In the genomic region with DNA sequence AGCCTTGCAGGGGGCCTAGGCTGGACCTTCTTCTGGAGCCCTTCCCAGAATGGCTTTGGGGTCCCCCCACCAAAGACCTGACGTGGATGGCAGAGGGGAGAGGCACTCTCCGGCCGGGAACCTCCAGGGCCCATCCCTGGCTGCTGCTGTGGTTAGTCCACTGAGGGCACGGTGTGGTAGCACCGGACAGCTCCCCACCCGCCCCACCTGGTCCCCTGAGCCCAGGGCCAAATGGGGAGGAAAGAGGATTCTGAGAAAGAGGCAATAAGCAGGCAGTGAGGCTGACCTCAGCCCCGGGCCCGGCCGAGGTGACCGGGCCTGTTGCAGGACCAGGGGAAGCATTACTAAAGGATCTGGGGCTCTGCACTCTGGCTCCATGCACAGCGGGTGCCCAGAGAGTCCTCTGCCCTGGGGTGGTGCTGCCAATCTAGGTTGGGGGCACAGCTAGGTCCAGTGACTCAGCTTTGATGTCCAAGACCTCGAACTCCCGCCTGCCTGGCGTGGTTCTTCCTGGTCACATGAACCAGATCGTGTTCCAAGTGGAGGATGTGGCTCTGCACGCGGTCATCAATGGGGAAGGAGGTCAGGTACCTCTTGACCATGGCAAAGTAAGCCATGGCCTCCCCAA, we compare ENCODE assay signal across 10 cellular contexts. TPM values are rescaled to one million over a fixed set of nuclear protein-coding genes. Genes with fewer than 3 reads are reported as not detected.
DNase-seq lines count a peak whose midpoint lies in the region; ATAC-seq lines count a peak whose summit lies in the region.
"Had no signal": no experiment of that assay in that cellular context is flagged by ENCODE, and none has a peak within 500 bp of the region (broad histone marks: within the 10 kb centered on the region; RNA-seq: fewer than 3 reads in every experiment).

No MANE protein-coding gene starts in this region.

- H3K27ac ChIP-seq in SJSA1 (no peak overlapping the region), esophagus (ENCODE audit: low read depth in 2 of 2, low read length in 1 of 2) (peak overlapping the region; percentile 6 to 16)
- H3K27ac ChIP-seq: epithelial cell of prostate had no signal

- no peaks in the 10 kb centered on the region for H3K27me3 ChIP-seq in SJSA1 (replicated peaks)
- H3K27me3 ChIP-seq in esophagus (ENCODE audit: control insufficient read depth in 1 of 2, insufficient read depth in 2 of 2, low read length in 2 of 2) = no peaks in the 10 kb centered on the region
- no peaks in the 10 kb centered on the region for H3K27me3 ChIP-seq in skeletal muscle satellite cell (ENCODE audit: control insufficient read depth, insufficient read depth, low read length)

- H3K4me2 ChIP-seq in skeletal muscle satellite cell (ENCODE audit: low read length) = peak overlapping the region; percentile 100

- H3K9me3 ChIP-seq in SJSA1 (replicated peaks) (no peaks in the 10 kb centered on the region; the same call in 1 of the 2 replicates), esophagus (ENCODE audit: control insufficient read depth in 2 of 2, insufficient read depth in 1 of 2, low read depth in 1 of 2, low read length in 1 of 2) (no peaks in the 10 kb centered on the region), skeletal muscle satellite cell (replicated peaks; ENCODE audit: low read length) (no peaks in the 10 kb centered on the region)

- H3K4me3 ChIP-seq in SJSA1 (peak overlapping the region; percentile 57; the same call in 1 of the 2 replicates), esophagus (ENCODE audit: low read depth in 1 of 2, low read length in 2 of 2) (peak overlapping the region in 1 of 2 donors; percentile 86), skeletal muscle satellite cell (ENCODE audit: low read length) (peak overlapping the region; percentile 98)

- 53 to 68% methylated on average over 17 of the region's 17 CpGs for WGBS in esophagus, 2 donors

- H3K4me1 ChIP-seq in SJSA1 (replicated peaks) (peaks cover 31% of the 10 kb centered on the region), esophagus (ENCODE audit: control insufficient read depth in 2 of 2, insufficient read depth in 2 of 2, low read length in 1 of 2) (peaks cover 18 to 41% of the 10 kb centered on the region in 2 donors), skeletal muscle satellite cell (ENCODE audit: control insufficient read depth, insufficient read depth, low read length) (peaks cover 40% of the 10 kb centered on the region)

- H3K36me3 ChIP-seq in SJSA1 (peaks cover 40% of the 10 kb centered on the region), esophagus (ENCODE audit: control insufficient read depth in 2 of 2, insufficient read depth in 2 of 2, low read length in 1 of 2) (peaks cover 0 to 9% of the 10 kb centered on the region in 2 donors), skeletal muscle satellite cell (ENCODE audit: insufficient read depth, low read length) (peaks cover 20% of the 10 kb centered on the region)

- ATAC-seq in GM21619 (IDR thresholded peaks at IDR 0.05; ENCODE audit: unreplicated experiment) = no peak
- no peak for ATAC-seq in HG03571 (IDR thresholded peaks at IDR 0.05; ENCODE audit: unreplicated experiment)
- ATAC-seq in HG03520 (IDR thresholded peaks at IDR 0.05; ENCODE audit: unreplicated experiment) = no peak

- peak overlapping the region; percentile 86 for H3K9ac ChIP-seq in skeletal muscle satellite cell (ENCODE audit: low read depth, low read length)

- DNase-seq in EL (peak; percentile 41), SJSA1 (ENCODE audit: low read depth in 1 of 2, low spot score in 2 of 2) (no peak), SW480 (ENCODE audit: low spot score) (no peak)
- DNase-seq: activated CD4-positive, alpha-beta T cell treated with anti-CD3 and anti-CD28 coated beads for 1 hour had no signal

RNA-seq across cellular contexts. Expression of a gene that starts 2.2 kb away (rescaled TPM):
- 144 and 158 TPM in 2 replicates for total RNA-seq in SJSA1 (2014; rRNA removed; shearing (Covaris generic))
- 10 to 100 TPM; 33.3 to 43.4 TPM for polyA plus RNA-seq in esophagus
- 125 and 146 TPM in 2 replicates for total RNA-seq in skeletal muscle satellite cell (2012; rRNA removed)

RNA-seq across cellular contexts. Expression of a gene that starts 3.1 kb away (rescaled TPM):
- not detected in 2 replicates for total RNA-seq in SJSA1 (2014; rRNA removed; shearing (Covaris generic))
- under 1 TPM; 0.07 to 0.08 TPM for polyA plus RNA-seq in esophagus
- total RNA-seq in skeletal muscle satellite cell (2012; rRNA removed) = not detected in 2 replicates

RNA-seq across cellular contexts. Expression of a gene that starts 11.8 kb away (rescaled TPM):
- 74.6 and 76.0 TPM in 2 replicates for total RNA-seq in SJSA1 (2014; rRNA removed; shearing (Covaris generic))
- polyA plus RNA-seq in esophagus = 10 to 100 TPM; 15.6 to 21.8 TPM
- 26.6 and 32.2 TPM in 2 replicates for total RNA-seq in skeletal muscle satellite cell (2012; rRNA removed)

RNA-seq across cellular contexts. Expression of a gene that starts 16.8 kb away (rescaled TPM):
- total RNA-seq in SJSA1 (2014; rRNA removed; shearing (Covaris generic)) = 31.9 and 40.0 TPM in 2 replicates
- 10 to 100 TPM; 18.0 to 33.2 TPM for polyA plus RNA-seq in esophagus
- total RNA-seq in skeletal muscle satellite cell (2012; rRNA removed) = 43.9 and 63.1 TPM in 2 replicates

RNA-seq across cellular contexts. Expression of a gene that starts 36.0 kb away (rescaled TPM):
- 17.2 and 17.7 TPM in 2 replicates for total RNA-seq in SJSA1 (2014; rRNA removed; shearing (Covaris generic))
- 1 to 10 TPM; 4.6 to 7.9 TPM for polyA plus RNA-seq in esophagus
- 20.5 and 22.1 TPM in 2 replicates for total RNA-seq in skeletal muscle satellite cell (2012; rRNA removed)
